Comparison of ENCODE assay signal across 1 cellular context in the genomic region with DNA sequence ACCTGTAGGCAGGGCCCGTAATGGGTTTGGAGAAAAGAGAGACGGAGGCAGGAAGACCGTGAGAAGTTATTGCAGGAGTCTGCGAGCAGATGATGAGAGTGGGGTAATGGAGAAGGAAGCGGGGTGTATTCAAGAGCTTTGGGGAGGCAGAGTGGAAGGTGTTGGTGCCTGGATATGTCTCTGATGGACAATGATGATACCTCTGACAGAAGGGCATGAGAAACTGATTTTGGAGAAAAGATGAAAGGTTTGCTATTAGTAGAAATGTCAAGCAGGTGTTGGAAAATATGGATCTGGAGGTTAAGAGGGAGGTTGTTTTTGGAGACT.
TF ChIP-seq lines count a peak whose summit lies in the region.

No MANE protein-coding gene starts in this region.

TF ChIP-seq in endothelial cell of umbilical vein, 7 proteins besides CTCF, POLR2A, EP300 and RAD21:
- TF ChIP-seq JUN (IDR thresholded peaks at IDR 0.05; ENCODE audit: borderline replicate concordance, insufficient read depth, insufficient read length, low read depth): no peak
- peak; percentile 2 for TF ChIP-seq FOS (IDR thresholded peaks at IDR 0.05; ENCODE audit: borderline replicate concordance, insufficient read depth, low read length)
- TF ChIP-seq, protein P1, sequence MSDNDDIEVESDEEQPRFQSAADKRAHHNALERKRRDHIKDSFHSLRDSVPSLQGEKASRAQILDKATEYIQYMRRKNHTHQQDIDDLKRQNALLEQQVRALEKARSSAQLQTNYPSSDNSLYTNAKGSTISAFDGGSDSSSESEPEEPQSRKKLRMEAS (IDR thresholded peaks at IDR 0.05; ENCODE audit: insufficient read depth, insufficient read length): no peak
- no peak for TF ChIP-seq POLR2AphosphoS5 (IDR thresholded peaks at IDR 0.05; ENCODE audit: insufficient read depth, low read depth, low read length)
- no peak for TF ChIP-seq GATA2 (IDR thresholded peaks at IDR 0.05; ENCODE audit: insufficient read depth, insufficient read length, low read depth, low read length)
- TF ChIP-seq MYC (IDR thresholded peaks at IDR 0.05; ENCODE audit: low read depth, low read length): no peak
TF ChIP-seq in endothelial cell of umbilical vein: peak in this region for 1.
